Comparison of ENCODE assay signal across 8 cellular contexts in the genomic region with DNA sequence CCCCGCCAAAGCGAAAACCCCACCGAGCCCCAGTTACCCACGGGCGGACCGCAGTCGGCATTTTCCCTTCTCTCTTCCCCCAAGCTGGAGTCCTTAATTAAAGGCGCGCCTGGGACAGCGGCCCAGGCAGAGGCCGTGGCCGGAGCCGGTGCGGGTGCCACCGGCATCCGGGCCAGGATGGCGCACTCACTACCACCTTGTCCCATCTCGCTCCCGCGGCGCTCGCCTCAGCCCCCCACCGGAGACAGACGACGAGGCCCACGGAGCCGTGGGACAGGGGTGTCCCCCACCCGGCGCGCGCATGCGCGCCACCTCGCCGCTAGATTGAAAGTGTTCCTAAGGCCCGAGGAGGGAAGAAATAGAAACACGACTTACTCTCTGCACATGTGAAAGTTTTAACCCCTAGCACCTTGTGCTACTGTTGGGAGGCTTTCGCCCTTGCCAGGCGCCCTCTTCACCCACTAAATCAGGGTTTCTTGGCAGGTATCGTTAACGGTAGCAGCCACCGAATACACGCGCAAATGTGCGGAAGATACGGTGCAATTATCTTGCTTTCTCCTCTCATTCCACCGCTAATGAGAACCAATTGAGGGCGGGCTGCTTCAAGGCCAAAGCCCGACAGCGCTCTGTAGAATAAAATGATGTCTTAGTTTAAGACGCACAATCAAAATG.
DNase-seq lines count a peak whose midpoint lies in the region; ATAC-seq, FAIRE-seq and TF ChIP-seq lines count a peak whose summit lies in the region.

No MANE protein-coding gene starts in this region.

- peak; percentile 36 for ATAC-seq in GM18511 (IDR thresholded peaks at IDR 0.05; ENCODE audit: unreplicated experiment)

- no peaks in the 10 kb centered on the region for H3K27me3 ChIP-seq in neuronal stem cell (ENCODE audit: control insufficient read depth in 3 of 3, insufficient read depth in 3 of 3, low read depth in 1 of 3, low read length in 3 of 3)

- no CpG with 5 or more reads among the region's 51 CpGs for WGBS in neuronal stem cell (ENCODE audit: extremely low coverage in 2 of 2, insufficient read length in 2 of 2, insufficient replicate concordance in 1 of 2), 2 donors

- peak overlapping the region; percentile 89 for H3K18ac ChIP-seq in neuronal stem cell (ENCODE audit: low read length)

- no peak overlapping the region for H2BK12ac ChIP-seq in neuronal stem cell (ENCODE audit: low read length)

- peaks cover 0 to 17% of the 10 kb centered on the region in 2 donors for H3K4me1 ChIP-seq in neuronal stem cell (ENCODE audit: control insufficient read depth in 2 of 2, insufficient read depth in 1 of 2, low read depth in 1 of 2, low read length in 2 of 2)

- no peak overlapping the region for H4K91ac ChIP-seq in neuronal stem cell (ENCODE audit: low read depth, low read length, poor library complexity)

- H2BK5ac ChIP-seq in neuronal stem cell (ENCODE audit: low read length), result peak overlapping the region; percentile 93

- no peak for FAIRE-seq in D721Med (lab: Jason Lieb, UNC)

- H3K36me3 ChIP-seq in neuronal stem cell (replicated peaks in 1 of 2; ENCODE audit: control insufficient read depth in 2 of 2, insufficient read depth in 2 of 2, low read length in 2 of 2), result peaks cover 4 to 40% of the 10 kb centered on the region in 2 donors

- H2AFZ ChIP-seq in neuronal stem cell (ENCODE audit: low read length), result no peak overlapping the region

- H3K4me2 ChIP-seq in neuronal stem cell (ENCODE audit: insufficient read depth, low read length, poor library complexity, severe bottlenecking), result peak overlapping the region; percentile 37

- no peak overlapping the region for H2AK5ac ChIP-seq in neuronal stem cell (ENCODE audit: low read depth, low read length)

- H3K79me1 ChIP-seq in neuronal stem cell (ENCODE audit: low read depth, low read length), result no peaks in the 10 kb centered on the region

- peak overlapping the region; percentile 44 for H3K4me3 ChIP-seq in fibroblast of the aortic adventitia (ENCODE audit: low read depth, low read length)
- peak overlapping the region; percentile 92 to 99 for H3K4me3 ChIP-seq in neuronal stem cell (ENCODE audit: low read length in 2 of 2)

- H4K8ac ChIP-seq in neuronal stem cell (ENCODE audit: low read depth, low read length), result no peak overlapping the region

- peak overlapping the region; percentile 96 for H3K27ac ChIP-seq in neuronal stem cell (replicated peaks; ENCODE audit: low read length)

- H3K9me3 ChIP-seq in neuronal stem cell (replicated peaks in 1 of 2; ENCODE audit: control insufficient read depth in 2 of 2, insufficient read depth in 1 of 2, low read depth in 1 of 2, low read length in 2 of 2), result no peaks in the 10 kb centered on the region

- peak overlapping the region; percentile 85 for H3K9ac ChIP-seq in neuronal stem cell (ENCODE audit: low read depth, low read length, poor library complexity)

- no peak overlapping the region for H2BK120ac ChIP-seq in neuronal stem cell (ENCODE audit: low read depth, low read length)

- H3K4ac ChIP-seq in neuronal stem cell (ENCODE audit: low read length), result no peak overlapping the region

- no peak overlapping the region for H3K23ac ChIP-seq in neuronal stem cell (ENCODE audit: low read depth, low read length, poor library complexity)

- TF ChIP-seq CTCF in fibroblast of the aortic adventitia (IDR thresholded peaks at IDR 0.05; ENCODE audit: insufficient read depth, low read length) (no peak), D721Med (IDR thresholded peaks at IDR 0.05; ENCODE audit: insufficient read depth, missing control alignments) (no peak)

- DNase-seq in HUDEP-2 (lab: John Stamatoyannopoulos, UW; ENCODE audit: unreplicated experiment in 76 of 76), result peak in 51 of 76 experiments; percentile 0 to 37 (median 7)
- DNase-seq in activated T-cell treated with anti-CD3 and anti-CD28 coated beads, Interleukin-2, amount 50 U/mL, for 1 hour, result peak; percentile 53
- no peak for DNase-seq in fibroblast of the aortic adventitia (ENCODE audit: low read depth)
- DNase-seq in neuronal stem cell (ENCODE audit: low spot score), result no peak
- DNase-seq in D721Med (ENCODE audit: insufficient read length, low spot score), result no peak
- no peak for DNase-seq in kidney glomerular epithelial cell (lab: John Stamatoyannopoulos, UW)
- DNase-seq in NCI-H146 treated with DMSO at 0.1 percent for 48 hours (lab: John Stamatoyannopoulos, UW; ENCODE audit: unreplicated experiment), result no peak

- H2BK15ac ChIP-seq in neuronal stem cell (ENCODE audit: low read length), result no peak overlapping the region

- no peak overlapping the region for H3K14ac ChIP-seq in neuronal stem cell (ENCODE audit: low read length)

Comparison
In these comparisons a context has a peak if more than half of its experiments do, and no peak if none do; other contexts are left out.
1. DNase-seq: peak in HUDEP-2 (51 of 76) and activated T-cell treated with anti-CD3 and anti-CD28 coated beads, Interleukin-2, amount 50 U/mL, for 1 hour (single experiment); none in fibroblast of the aortic adventitia (single experiment), neuronal stem cell (single experiment), D721Med (single experiment), kidney glomerular epithelial cell (single experiment) and NCI-H146 treated with DMSO at 0.1 percent for 48 hours (single experiment).